1 cellular context compared by ENCODE assay signal in the genomic region with DNA sequence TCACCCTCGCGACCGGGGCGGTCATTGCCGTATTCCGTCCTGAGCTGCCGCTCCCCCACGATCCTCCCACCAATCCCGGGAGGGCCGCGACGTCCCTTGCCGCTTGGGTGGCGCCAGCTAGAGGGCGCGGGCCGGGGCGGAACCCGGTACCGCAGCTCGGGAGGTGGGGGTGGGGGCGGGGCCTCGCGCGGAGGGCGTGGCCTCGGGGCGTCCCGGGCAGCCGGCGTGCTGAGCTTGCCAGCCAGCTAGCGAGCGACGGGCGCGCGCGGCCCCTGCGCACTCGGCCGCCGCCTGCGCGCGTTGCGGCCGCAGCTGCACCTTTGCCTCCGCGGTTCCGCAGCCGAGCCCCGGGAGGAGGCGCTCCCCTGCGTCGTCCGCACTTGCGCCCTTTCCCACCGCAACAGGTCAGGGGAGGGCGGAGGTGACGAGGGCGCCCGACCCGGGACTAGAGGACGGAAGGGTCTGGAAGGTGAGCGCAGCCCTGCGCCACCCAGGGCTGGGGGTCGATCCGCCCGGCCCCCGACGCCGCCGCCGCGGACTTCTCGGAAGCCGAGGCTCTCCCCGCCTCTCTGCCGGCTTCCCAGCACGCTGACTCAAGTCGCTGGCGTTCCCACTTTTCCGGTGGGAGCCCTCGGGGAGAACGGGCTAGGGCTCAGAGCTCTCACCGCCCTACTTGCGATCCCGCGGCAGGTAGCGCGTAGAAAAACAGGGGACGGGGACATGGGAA.
TF ChIP-seq lines count a peak whose summit lies in the region.

A gene with protein sequence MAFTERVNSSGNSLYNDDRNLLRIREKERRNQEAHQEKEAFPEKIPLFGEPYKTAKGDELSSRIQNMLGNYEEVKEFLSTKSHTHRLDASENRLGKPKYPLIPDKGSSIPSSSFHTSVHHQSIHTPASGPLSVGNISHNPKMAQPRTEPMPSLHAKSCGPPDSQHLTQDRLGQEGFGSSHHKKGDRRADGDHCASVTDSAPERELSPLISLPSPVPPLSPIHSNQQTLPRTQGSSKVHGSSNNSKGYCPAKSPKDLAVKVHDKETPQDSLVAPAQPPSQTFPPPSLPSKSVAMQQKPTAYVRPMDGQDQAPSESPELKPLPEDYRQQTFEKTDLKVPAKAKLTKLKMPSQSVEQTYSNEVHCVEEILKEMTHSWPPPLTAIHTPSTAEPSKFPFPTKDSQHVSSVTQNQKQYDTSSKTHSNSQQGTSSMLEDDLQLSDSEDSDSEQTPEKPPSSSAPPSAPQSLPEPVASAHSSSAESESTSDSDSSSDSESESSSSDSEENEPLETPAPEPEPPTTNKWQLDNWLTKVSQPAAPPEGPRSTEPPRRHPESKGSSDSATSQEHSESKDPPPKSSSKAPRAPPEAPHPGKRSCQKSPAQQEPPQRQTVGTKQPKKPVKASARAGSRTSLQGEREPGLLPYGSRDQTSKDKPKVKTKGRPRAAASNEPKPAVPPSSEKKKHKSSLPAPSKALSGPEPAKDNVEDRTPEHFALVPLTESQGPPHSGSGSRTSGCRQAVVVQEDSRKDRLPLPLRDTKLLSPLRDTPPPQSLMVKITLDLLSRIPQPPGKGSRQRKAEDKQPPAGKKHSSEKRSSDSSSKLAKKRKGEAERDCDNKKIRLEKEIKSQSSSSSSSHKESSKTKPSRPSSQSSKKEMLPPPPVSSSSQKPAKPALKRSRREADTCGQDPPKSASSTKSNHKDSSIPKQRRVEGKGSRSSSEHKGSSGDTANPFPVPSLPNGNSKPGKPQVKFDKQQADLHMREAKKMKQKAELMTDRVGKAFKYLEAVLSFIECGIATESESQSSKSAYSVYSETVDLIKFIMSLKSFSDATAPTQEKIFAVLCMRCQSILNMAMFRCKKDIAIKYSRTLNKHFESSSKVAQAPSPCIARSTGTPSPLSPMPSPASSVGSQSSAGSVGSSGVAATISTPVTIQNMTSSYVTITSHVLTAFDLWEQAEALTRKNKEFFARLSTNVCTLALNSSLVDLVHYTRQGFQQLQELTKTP (plus strand): TSS at position 240 of the 727 bp plus-strand sequence. CDS start 13,523 bp downstream, outside the sequence.

TF ChIP-seq in A549, 52 proteins besides CTCF, POLR2A, EP300 and RAD21 (continued from another document):
- TF ChIP-seq, protein P1, sequence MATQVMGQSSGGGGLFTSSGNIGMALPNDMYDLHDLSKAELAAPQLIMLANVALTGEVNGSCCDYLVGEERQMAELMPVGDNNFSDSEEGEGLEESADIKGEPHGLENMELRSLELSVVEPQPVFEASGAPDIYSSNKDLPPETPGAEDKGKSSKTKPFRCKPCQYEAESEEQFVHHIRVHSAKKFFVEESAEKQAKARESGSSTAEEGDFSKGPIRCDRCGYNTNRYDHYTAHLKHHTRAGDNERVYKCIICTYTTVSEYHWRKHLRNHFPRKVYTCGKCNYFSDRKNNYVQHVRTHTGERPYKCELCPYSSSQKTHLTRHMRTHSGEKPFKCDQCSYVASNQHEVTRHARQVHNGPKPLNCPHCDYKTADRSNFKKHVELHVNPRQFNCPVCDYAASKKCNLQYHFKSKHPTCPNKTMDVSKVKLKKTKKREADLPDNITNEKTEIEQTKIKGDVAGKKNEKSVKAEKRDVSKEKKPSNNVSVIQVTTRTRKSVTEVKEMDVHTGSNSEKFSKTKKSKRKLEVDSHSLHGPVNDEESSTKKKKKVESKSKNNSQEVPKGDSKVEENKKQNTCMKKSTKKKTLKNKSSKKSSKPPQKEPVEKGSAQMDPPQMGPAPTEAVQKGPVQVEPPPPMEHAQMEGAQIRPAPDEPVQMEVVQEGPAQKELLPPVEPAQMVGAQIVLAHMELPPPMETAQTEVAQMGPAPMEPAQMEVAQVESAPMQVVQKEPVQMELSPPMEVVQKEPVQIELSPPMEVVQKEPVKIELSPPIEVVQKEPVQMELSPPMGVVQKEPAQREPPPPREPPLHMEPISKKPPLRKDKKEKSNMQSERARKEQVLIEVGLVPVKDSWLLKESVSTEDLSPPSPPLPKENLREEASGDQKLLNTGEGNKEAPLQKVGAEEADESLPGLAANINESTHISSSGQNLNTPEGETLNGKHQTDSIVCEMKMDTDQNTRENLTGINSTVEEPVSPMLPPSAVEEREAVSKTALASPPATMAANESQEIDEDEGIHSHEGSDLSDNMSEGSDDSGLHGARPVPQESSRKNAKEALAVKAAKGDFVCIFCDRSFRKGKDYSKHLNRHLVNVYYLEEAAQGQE (IDR thresholded peaks at IDR 0.05): no peak
- TF ChIP-seq HOXB5 (CRISPR knock-in tag; IDR thresholded peaks at IDR 0.05) (no peak), PHF8 (IDR thresholded peaks at IDR 0.05; ENCODE audit: borderline replicate concordance, low read depth) (peak; percentile 35; the same call in 1 of the 2 replicates), RARB (CRISPR knock-in tag; IDR thresholded peaks at IDR 0.05) (no peak), CHD2 (IDR thresholded peaks at IDR 0.05; ENCODE audit: low read length, partially characterized antibody) (no peak), HDAC2 (IDR thresholded peaks at IDR 0.05) (no peak), CEBPB (IDR thresholded peaks at IDR 0.05) (no peak), SMC3 (IDR thresholded peaks at IDR 0.05) (peak; percentile 23; the same call in 1 of the 3 replicates)
- TF ChIP-seq, protein P2, sequence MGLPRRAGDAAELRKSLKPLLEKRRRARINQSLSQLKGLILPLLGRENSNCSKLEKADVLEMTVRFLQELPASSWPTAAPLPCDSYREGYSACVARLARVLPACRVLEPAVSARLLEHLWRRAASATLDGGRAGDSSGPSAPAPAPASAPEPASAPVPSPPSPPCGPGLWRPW (IDR thresholded peaks at IDR 0.05): no peak
- TF ChIP-seq, protein P3, sequence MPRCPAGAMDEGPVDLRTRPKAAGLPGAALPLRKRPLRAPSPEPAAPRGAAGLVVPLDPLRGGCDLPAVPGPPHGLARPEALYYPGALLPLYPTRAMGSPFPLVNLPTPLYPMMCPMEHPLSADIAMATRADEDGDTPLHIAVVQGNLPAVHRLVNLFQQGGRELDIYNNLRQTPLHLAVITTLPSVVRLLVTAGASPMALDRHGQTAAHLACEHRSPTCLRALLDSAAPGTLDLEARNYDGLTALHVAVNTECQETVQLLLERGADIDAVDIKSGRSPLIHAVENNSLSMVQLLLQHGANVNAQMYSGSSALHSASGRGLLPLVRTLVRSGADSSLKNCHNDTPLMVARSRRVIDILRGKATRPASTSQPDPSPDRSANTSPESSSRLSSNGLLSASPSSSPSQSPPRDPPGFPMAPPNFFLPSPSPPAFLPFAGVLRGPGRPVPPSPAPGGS (IDR thresholded peaks at IDR 0.05): peak; percentile 40; the same call in 1 of the 3 replicates
- TF ChIP-seq, protein P4, sequence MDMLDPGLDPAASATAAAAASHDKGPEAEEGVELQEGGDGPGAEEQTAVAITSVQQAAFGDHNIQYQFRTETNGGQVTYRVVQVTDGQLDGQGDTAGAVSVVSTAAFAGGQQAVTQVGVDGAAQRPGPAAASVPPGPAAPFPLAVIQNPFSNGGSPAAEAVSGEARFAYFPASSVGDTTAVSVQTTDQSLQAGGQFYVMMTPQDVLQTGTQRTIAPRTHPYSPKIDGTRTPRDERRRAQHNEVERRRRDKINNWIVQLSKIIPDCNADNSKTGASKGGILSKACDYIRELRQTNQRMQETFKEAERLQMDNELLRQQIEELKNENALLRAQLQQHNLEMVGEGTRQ (IDR thresholded peaks at IDR 0.05): no peak
